1 cellular context compared by ENCODE assay signal in genomic region chr12:41968661-41969060, GRCh38.
TF ChIP-seq lines count a peak whose summit lies in the region.

No MANE protein-coding gene starts in this region.

TF ChIP-seq in SK-N-SH, 30 proteins besides CTCF, POLR2A, EP300 and RAD21 (continued from another document):
- no peak for TF ChIP-seq MXI1 (IDR thresholded peaks at IDR 0.05; ENCODE audit: low read depth, low read length)
- no peak for TF ChIP-seq SIN3A (IDR thresholded peaks at IDR 0.05; ENCODE audit: borderline replicate concordance, low read depth, low read length)
- TF ChIP-seq POLR2AphosphoS5 (IDR thresholded peaks at IDR 0.05; ENCODE audit: low read depth, low read length): peak; percentile 25; the same call in 1 of the 2 replicates
